ENCODE assay signal across 2 cellular contexts in genomic region chr5:9294793-9295465, GRCh38.
TF ChIP-seq lines count a peak whose summit lies in the region.

No MANE protein-coding gene starts in this region.

TF ChIP-seq in GM23338, 12 proteins besides CTCF, POLR2A, EP300 and RAD21 (continued from another document):
- TF ChIP-seq REST (IDR thresholded peaks at IDR 0.05; ENCODE audit: unreplicated experiment) (no peak), ZNF114 (CRISPR knock-in tag; IDR thresholded peaks at IDR 0.05) (no peak), ETS1 (IDR thresholded peaks at IDR 0.05) (no peak), EZH2phosphoT487 (IDR thresholded peaks at IDR 0.05; ENCODE audit: unreplicated experiment) (no peak), ZNF462 (CRISPR knock-in tag; IDR thresholded peaks at IDR 0.05) (no peak), STAT1 (IDR thresholded peaks at IDR 0.05; ENCODE audit: unreplicated experiment) (no peak)
TF ChIP-seq in GM23338: peak in this region for 0.

TF ChIP-seq in SK-N-SH treated with all-trans-retinoic acid at 6 μM for 48 hours, 23 proteins besides CTCF, POLR2A, EP300 and RAD21 (continued from another document):
- TF ChIP-seq PATZ1 (CRISPR knock-in tag; IDR thresholded peaks at IDR 0.05; ENCODE audit: borderline replicate concordance) = no peak
- no peak for TF ChIP-seq ISL1 (CRISPR knock-in tag; IDR thresholded peaks at IDR 0.05)
- TF ChIP-seq CSRNP3 (CRISPR knock-in tag; IDR thresholded peaks at IDR 0.05) = no peak
- no peak for TF ChIP-seq OSR1 (CRISPR knock-in tag; IDR thresholded peaks at IDR 0.05)
